In genomic region chrX:149036086-149036485, GRCh38 we compare ENCODE assay signal across 24 cellular contexts.
A peak's percentile ranks its signal among the peaks of the same experiment; 100 is the strongest.
DNase-seq lines count a peak whose midpoint lies in the region; ATAC-seq and TF ChIP-seq lines count a peak whose summit lies in the region.
"Had no signal": no experiment of that assay in that cellular context is flagged by ENCODE, and none has a peak within 500 bp of the region (broad histone marks: within the 10 kb centered on the region; RNA-seq: fewer than 3 reads in every experiment).

No MANE protein-coding gene starts in this region.

- ATAC-seq in stimulated activated effector memory CD8-positive, alpha-beta T cell treated with anti-CD3 and anti-CD28 coated beads, Interleukin-12 subunit alpha, Interleukin-12 subunit beta, amount 100 ng/mL, for 72 hours = no peak
- ATAC-seq: A549, K562, PC-3 had no signal

- H3K27ac ChIP-seq in testis (no peak overlapping the region), colonic mucosa (no peak overlapping the region)
- H3K27ac ChIP-seq: A549, SJSA1 had no signal

- intact Hi-C loops in testis (cut with DNase I; ENCODE audit: low total_unique reads) (no loop called here), colonic mucosa (cut with DNase I) (no loop called here)

- no peaks in the 10 kb centered on the region for H3K36me3 Mint-ChIP-seq in stimulated activated effector memory CD8-positive, alpha-beta T cell treated with anti-CD3 and anti-CD28 coated beads, Interleukin-12 subunit alpha, Interleukin-12 subunit beta, amount 100 ng/mL, for 72 hours

- no peak overlapping the region for H3K9ac ChIP-seq in colonic mucosa (ENCODE audit: low read depth in 2 of 2, low read length in 2 of 2)

- H3K4me3 ChIP-seq in GM12865 (ENCODE audit: low read depth, low read length) = no peak overlapping the region
- H3K4me3 ChIP-seq in cardiac fibroblast (replicated peaks in 1 of 2; ENCODE audit: low read depth in 2 of 2, low read length in 2 of 2) = no peak overlapping the region
- no peak overlapping the region for H3K4me3 ChIP-seq in testis
- no peak overlapping the region for H3K4me3 ChIP-seq in H7 (ENCODE audit: insufficient read depth, low read depth, low read length)
- H3K4me3 ChIP-seq in colonic mucosa = no peak overlapping the region
- H3K4me3 ChIP-seq: A549, K562, SJSA1 had no signal

- no peaks in the 10 kb centered on the region for H3K9me3 Mint-ChIP-seq in stimulated activated effector memory CD8-positive, alpha-beta T cell treated with anti-CD3 and anti-CD28 coated beads, Interleukin-12 subunit alpha, Interleukin-12 subunit beta, amount 100 ng/mL, for 72 hours

- H3K4me3 Mint-ChIP-seq in stimulated activated effector memory CD8-positive, alpha-beta T cell treated with anti-CD3 and anti-CD28 coated beads, Interleukin-12 subunit alpha, Interleukin-12 subunit beta, amount 100 ng/mL, for 72 hours = no peak overlapping the region
- H3K4me3 Mint-ChIP-seq: B cell had no signal

- WGBS in testis, 2 donors = 100% methylated on average over 1 of the region's 1 CpG; no CpG with 5 or more reads in 1 of the 2 donors

- H3K4me1 ChIP-seq in testis = no peaks in the 10 kb centered on the region
- no peaks in the 10 kb centered on the region for H3K4me1 ChIP-seq in colonic mucosa
- H3K4me1 ChIP-seq: A549, SJSA1 had no signal

- DNase-seq in GM12865 (ENCODE audit: low read depth) = peak; percentile 6
- peak; percentile 18 to 51 for DNase-seq in cardiac fibroblast (ENCODE audit: low read depth in 2 of 2)
- DNase-seq in left kidney (ENCODE audit: low read depth, low spot score) = peak; percentile 1
- peak; percentile 13 for DNase-seq in testis
- no peak for DNase-seq in H7
- no peak for DNase-seq in stimulated activated effector memory CD8-positive, alpha-beta T cell treated with anti-CD3 and anti-CD28 coated beads, Interleukin-12 subunit alpha, Interleukin-12 subunit beta, amount 100 ng/mL, for 72 hours (ENCODE audit: low spot score in 2 of 2)
- no peak for DNase-seq in colonic mucosa
- DNase-seq: Calu3; DMS79 treated with DMSO at 0.1 percent for 48 hours; MV-4-11; NCI-H1105 treated with DMSO at 0.1 percent for 48 hours; NCI-H146; NCI-H1930; NCI-H2107; NCI-H446; NCI-H524 treated with DMSO at 0.1 percent for 48 hours; NCI-H774; NK-92 treated with Interleukin-12 subunit alpha and Interleukin-12 subunit beta, amount 100 ng/mL, for 24 hours; PC-3; Right ventricle myocardium superior had no signal

- TF ChIP-seq CTCF in GM12865 (IDR thresholded peaks at IDR 0.05; ENCODE audit: insufficient read depth, low read depth, low read length, missing control alignments) = no peak
- no peak for TF ChIP-seq CTCF in cardiac fibroblast (IDR thresholded peaks at IDR 0.05; ENCODE audit: low read depth, low read length)
- TF ChIP-seq CTCF in testis (IDR thresholded peaks at IDR 0.05) = no peak
- TF ChIP-seq CTCF in colonic mucosa (IDR thresholded peaks at IDR 0.05) = no peak

- no peaks in the 10 kb centered on the region for H3K4me1 Mint-ChIP-seq in stimulated activated effector memory CD8-positive, alpha-beta T cell treated with anti-CD3 and anti-CD28 coated beads, Interleukin-12 subunit alpha, Interleukin-12 subunit beta, amount 100 ng/mL, for 72 hours
- H3K4me1 Mint-ChIP-seq: B cell had no signal

- H3K27ac Mint-ChIP-seq in stimulated activated effector memory CD8-positive, alpha-beta T cell treated with anti-CD3 and anti-CD28 coated beads, Interleukin-12 subunit alpha, Interleukin-12 subunit beta, amount 100 ng/mL, for 72 hours = no peak overlapping the region
- H3K27ac Mint-ChIP-seq: B cell had no signal

- no peaks in the 10 kb centered on the region for H3K36me3 ChIP-seq in testis (ENCODE audit: low read depth, missing control alignments)
- no peaks in the 10 kb centered on the region for H3K36me3 ChIP-seq in H7 (replicated peaks; ENCODE audit: control insufficient read depth, insufficient read depth, low read length)
- H3K36me3 ChIP-seq in colonic mucosa = no peaks in the 10 kb centered on the region
- H3K36me3 ChIP-seq: SJSA1 had no signal

- H3K9me3 ChIP-seq in testis = no peaks in the 10 kb centered on the region
- no peaks in the 10 kb centered on the region for H3K9me3 ChIP-seq in colonic mucosa
- H3K9me3 ChIP-seq: A549, SJSA1 had no signal

- no peak for TF ChIP-seq POLR2A in testis (IDR thresholded peaks at IDR 0.05)

- no peaks in the 10 kb centered on the region for H3K27me3 ChIP-seq in testis
- H3K27me3 ChIP-seq in H7 (ENCODE audit: control insufficient read depth, insufficient read depth, low read length) = no peaks in the 10 kb centered on the region
- no peaks in the 10 kb centered on the region for H3K27me3 ChIP-seq in colonic mucosa
- H3K27me3 ChIP-seq: SJSA1 had no signal

Comparison
In these comparisons a context has a peak if more than half of its experiments do, and no peak if none do; other contexts are left out.
1. DNase-seq: peak in GM12865 (single experiment), cardiac fibroblast (2 of 2), left kidney (single experiment) and testis (single experiment); none in H7 (single experiment), stimulated activated effector memory CD8-positive, alpha-beta T cell treated with anti-CD3 and anti-CD28 coated beads, Interleukin-12 subunit alpha, Interleukin-12 subunit beta, amount 100 ng/mL, for 72 hours (0 of 2) and colonic mucosa (single experiment).